ENCODE assay signal across 19 cellular contexts in genomic region chr1:108824051-108824450, GRCh38. TPM values are rescaled to one million over a fixed set of nuclear protein-coding genes. Genes with fewer than 3 reads are reported as not detected.
DNase-seq lines count a peak whose midpoint lies in the region; ATAC-seq, FAIRE-seq and TF ChIP-seq lines count a peak whose summit lies in the region.
"Had no signal": no experiment of that assay in that cellular context is flagged by ENCODE, and none has a peak within 500 bp of the region (broad histone marks: within the 10 kb centered on the region; RNA-seq: fewer than 3 reads in every experiment).

No MANE protein-coding gene starts in this region.

- peak; percentile 37 for FAIRE-seq in K562 (lab: Jason Lieb, UNC)
- FAIRE-seq: A549, GM12878, GM19239, H1 had no signal

- POLR2A ChIA-PET in K562 (lab: Yijun Ruan, JAX) = interaction anchor here (0.8 to 1.4 kb wide), 4 partner anchors 23 to 322 kb away, joined by 3 to 6 read pairs (median 3); partner anchors contain the start of gene PRPF38B

- H3K27ac ChIP-seq in K562 (ENCODE audit: extremely low read depth, low read depth, low read length) (no peak overlapping the region), mesenchymal stem cell (ENCODE audit: low read length, poor library complexity, severe bottlenecking) (no peak overlapping the region)
- H3K27ac ChIP-seq: A549, BLaER1, HL-60 had no signal

- TF ChIP-seq CTCF in K562 (IDR thresholded peaks at IDR 0.05 in 2 of 3, conservative IDR thresholded peaks at IDR 0.05 in 1 of 3; ENCODE audit: insufficient read depth in 2 of 3, low read depth in 1 of 3, low read length in 3 of 3) (no peak), epithelial cell of esophagus (IDR thresholded peaks at IDR 0.05; ENCODE audit: insufficient read depth, low read depth, low read length, missing control alignments) (no peak), type B pancreatic cell (conservative IDR thresholded peaks at IDR 0.05) (no peak)

- H3K36me3 Mint-ChIP-seq in type B pancreatic cell = no peaks in the 10 kb centered on the region
- H3K36me3 Mint-ChIP-seq: CD14-positive monocyte; CD4-positive, alpha-beta memory T cell had no signal

- no peaks in the 10 kb centered on the region for H3K9me1 ChIP-seq in K562 (ENCODE audit: control insufficient read depth, insufficient read depth, low read length)

- no peak overlapping the region for H2AK5ac ChIP-seq in mesenchymal stem cell (ENCODE audit: low read length, severe bottlenecking)

- no peak overlapping the region for H3K23ac ChIP-seq in mesenchymal stem cell (ENCODE audit: low read length in 2 of 2)

- no peak for TF ChIP-seq EP300 in K562 (IDR thresholded peaks at IDR 0.05; ENCODE audit: low read length)

- H3K36me3 ChIP-seq in K562 (ENCODE audit: control insufficient read depth, insufficient read depth, low read length) (no peaks in the 10 kb centered on the region), mesenchymal stem cell (ENCODE audit: control insufficient read depth in 1 of 2, insufficient read depth in 2 of 2, low read depth in 1 of 2, low read length in 2 of 2) (no peaks in the 10 kb centered on the region)
- H3K36me3 ChIP-seq: BLaER1, HAP-1 had no signal

- H3K9ac ChIP-seq in K562 (ENCODE audit: insufficient read depth in 1 of 2, low read depth in 2 of 2, low read length in 2 of 2) = no peak overlapping the region
- H3K9ac ChIP-seq in mesenchymal stem cell (ENCODE audit: low read length) = no peak overlapping the region
- H3K9ac ChIP-seq: BLaER1 had no signal

- H3K18ac ChIP-seq in mesenchymal stem cell (ENCODE audit: low read depth in 1 of 2, low read length in 2 of 2) = no peak overlapping the region

- H3K27me3 ChIP-seq in K562 (ENCODE audit: control insufficient read depth in 2 of 2, insufficient read depth in 2 of 2, low read length in 2 of 2) (no peaks in the 10 kb centered on the region), mesenchymal stem cell (ENCODE audit: control insufficient read depth in 1 of 2, insufficient read depth in 1 of 2, low read length in 2 of 2) (no peaks in the 10 kb centered on the region)
- H3K27me3 ChIP-seq: BLaER1 had no signal

- H3K4me1 Mint-ChIP-seq in type B pancreatic cell (ENCODE audit: unreplicated experiment) = peaks cover 15% of the 10 kb centered on the region

- TF ChIP-seq RAD21 in K562 (CRISPR knock-in tag; conservative IDR thresholded peaks at IDR 0.05 in 1 of 2, IDR thresholded peaks at IDR 0.05 in 1 of 2) = no peak

- DNase-seq in K562 (ENCODE audit: extremely low read depth in 1 of 4, low spot score in 3 of 4) (no peak), epithelial cell of esophagus (ENCODE audit: low read depth) (peak; percentile 45), mesenchymal stem cell (no peak), type B pancreatic cell (ENCODE audit: extremely low spot score, unreplicated experiment) (no peak), COR-L47 (lab: John Stamatoyannopoulos, UW) (no peak), H4 (ENCODE audit: low spot score) (no peak), 8988T (no peak)
- DNase-seq: Calu3; CD4-positive, alpha-beta memory T cell; DMS79 treated with DMSO at 0.1 percent for 48 hours had no signal

- no peaks in the 10 kb centered on the region for H3K79me1 ChIP-seq in mesenchymal stem cell (replicated peaks; ENCODE audit: low read length, poor library complexity, severe bottlenecking)

- CTCF ChIA-PET in K562 (lab: Yijun Ruan, JAX; ENCODE audit: low intra/inter-chr PET ratio) = interaction anchor here (1.1 kb wide), 1 partner anchor 289 kb away, joined by 3 read pairs; a partner anchor contains a TSS

- H3K27ac Mint-ChIP-seq in type B pancreatic cell = peak overlapping the region; percentile 46
- H3K27ac Mint-ChIP-seq: CD14-positive monocyte; CD4-positive, alpha-beta memory T cell had no signal

- no peak overlapping the region for H2BK12ac ChIP-seq in mesenchymal stem cell (ENCODE audit: low read length in 2 of 2)

- in situ Hi-C loops in K562 (cut with MboI) = no loop called here

- H4K91ac ChIP-seq in mesenchymal stem cell (ENCODE audit: low read length) = peak overlapping the region; percentile 45

- H3K9me3 ChIP-seq in K562 (replicated peaks; ENCODE audit: control insufficient read depth, insufficient read depth, low read depth, low read length) (no peaks in the 10 kb centered on the region), mesenchymal stem cell (ENCODE audit: control insufficient read depth, low read length) (peaks cover 3% of the 10 kb centered on the region)
- H3K9me3 ChIP-seq: A549, BLaER1, HAP-1 had no signal

- intact Hi-C loops in K562 (cut with micrococcal nuclease) = no loop called here

- H3K14ac ChIP-seq in mesenchymal stem cell (ENCODE audit: low read length in 2 of 2) = no peak overlapping the region

- peak overlapping the region in 1 of 2 experiments; percentile 59 for H3K4ac ChIP-seq in mesenchymal stem cell (ENCODE audit: low read depth in 1 of 2, low read length in 2 of 2)

- 21% methylated on average over 3 of the region's 3 CpGs for WGBS in K562 (ENCODE audit: insufficient coverage, low coverage, missing lambda C conversion rate)
- WGBS in mesenchymal stem cell = 93% methylated on average over 3 of the region's 3 CpGs

- H3K9me3 Mint-ChIP-seq in type B pancreatic cell = no peaks in the 10 kb centered on the region
- H3K9me3 Mint-ChIP-seq: CD4-positive, alpha-beta memory T cell had no signal

- H3K4me1 ChIP-seq in K562 (replicated peaks in 1 of 2; ENCODE audit: control insufficient read depth in 2 of 2, insufficient read depth in 2 of 2, low read length in 2 of 2) (no peaks in the 10 kb centered on the region; a peak in 2 of 5 replicates), mesenchymal stem cell (ENCODE audit: control insufficient read depth, insufficient read depth, low read depth, low read length) (peaks cover 2% of the 10 kb centered on the region)
- H3K4me1 ChIP-seq: BLaER1 had no signal

- H4K20me1 ChIP-seq in K562 (replicated peaks; ENCODE audit: control insufficient read depth, insufficient read depth, low read length) = no peaks in the 10 kb centered on the region
- H4K20me1 ChIP-seq: BLaER1 had no signal

- no peaks in the 10 kb centered on the region for H3K27me3 Mint-ChIP-seq in type B pancreatic cell

- H4K8ac ChIP-seq in mesenchymal stem cell (ENCODE audit: low read length) = no peak overlapping the region

- no peak for TF ChIP-seq POLR2A in K562 (conservative IDR thresholded peaks at IDR 0.05)

- ATAC-seq in K562 = no peak
- ATAC-seq: A549, GM12878 had no signal

- no peaks in the 10 kb centered on the region for H3K79me2 ChIP-seq in K562 (ENCODE audit: control insufficient read depth, insufficient read depth, low read length)

- H2AFZ ChIP-seq in K562 (ENCODE audit: low read depth, low read length) (no peak overlapping the region), mesenchymal stem cell (ENCODE audit: low read depth, low read length) (no peak overlapping the region)

- H2BK5ac ChIP-seq in mesenchymal stem cell (ENCODE audit: low read depth, low read length, poor library complexity, severe bottlenecking) = no peak overlapping the region

- H3K4me3 Mint-ChIP-seq in type B pancreatic cell = no peak overlapping the region
- H3K4me3 Mint-ChIP-seq: CD14-positive monocyte; CD4-positive, alpha-beta memory T cell had no signal

- H2BK15ac ChIP-seq in mesenchymal stem cell (ENCODE audit: low read depth, poor library complexity, severe bottlenecking) = no peak overlapping the region

- H3K4me2 ChIP-seq in K562 (ENCODE audit: insufficient read depth, low read length) (no peak overlapping the region), mesenchymal stem cell (ENCODE audit: low read length, poor library complexity, severe bottlenecking) (no peak overlapping the region)
- H3K4me2 ChIP-seq: A549, BLaER1 had no signal

- no peak overlapping the region for H2BK120ac ChIP-seq in mesenchymal stem cell (ENCODE audit: low read depth, low read length)

- BruUV-seq in K562 (replicated peaks; lab: Mats Ljungman, UMichigan) = no TSS peak

- H3K4me3 ChIP-seq in K562 (no peak overlapping the region), epithelial cell of esophagus (ENCODE audit: low read length) (no peak overlapping the region), mesenchymal stem cell (ENCODE audit: insufficient read depth in 1 of 2, low read depth in 1 of 2, low read length in 2 of 2) (no peak overlapping the region)
- H3K4me3 ChIP-seq: A549, BLaER1, GM12878, HAP-1 had no signal

RNA-seq across cellular contexts. Expression of gene AKNAD1, which starts 32.8 kb away (rescaled TPM):
- not detected in 2 replicates for total RNA-seq in K562 (2011; cell fraction: chromatin; rRNA removed; ENCODE audit: low replicate concordance)
- not detected in 2 replicates for total RNA-seq in K562 (2011; cell fraction: nucleolus; rRNA removed)
- not detected in 2 replicates for total RNA-seq in K562 (2011; cell fraction: nucleoplasm; rRNA removed)
- total RNA-seq in K562 (2014; rRNA removed) (not detected in 2 replicates), K562 (2014; rRNA removed; fragmentation: Illumina TruSeq; extraction: Trizol) (not detected in 2 replicates), K562 (2015; rRNA removed; fragmentation: Illumina TruSeq; extraction: Trizol) (not detected in 2 replicates), K562 (2021) (not detected in 2 replicates), type B pancreatic cell (ENCODE audit: low replicate concordance) (0.92 TPM in 1 of 2 replicates, not detected in the other)
- polyA plus RNA-seq in K562 (2011; rRNA removed) (not detected in 2 replicates), K562 (2014; fragmentation: Illumina TruSeq; extraction: Trizol) (0.30 TPM in 1 of 2 replicates, not detected in the other), K562 (2014; fragmentation: Nextera tagmentation; extraction: Ambion mirVana) (under 1 TPM in 1 of 2 experiments, not detected in 1; 0.13 TPM), K562 (2014; rRNA removed) (not detected in 2 replicates)
- not detected in 2 replicates for polyA plus RNA-seq in K562 (2011; cell fraction: cytosol; rRNA removed)
- not detected in 2 replicates for polyA plus RNA-seq in K562 (2011; cell fraction: nucleus; rRNA removed)
- not detected in 2 replicates for polyA plus RNA-seq in K562 (2012)
- polyA minus RNA-seq in K562 (2011; rRNA and poly(A)+ RNA removed) = not detected in 2 replicates
- not detected in 2 replicates for polyA minus RNA-seq in K562 (2011; cell fraction: cytosol; rRNA and poly(A)+ RNA removed)
- not detected in 2 replicates for polyA minus RNA-seq in K562 (2011; cell fraction: nucleus; rRNA and poly(A)+ RNA removed)
- polyA plus RNA-seq in mesenchymal stem cell (2013, experiment 1 of 2) = 0.86 TPM
- polyA plus RNA-seq in mesenchymal stem cell (2013, experiment 2 of 2) = 0.81 TPM
- 0.95 TPM in 1 of 2 replicates, not detected in the other for total RNA-seq in H4 (2014; rRNA removed; shearing (Covaris generic))
- total RNA-seq: Calu3; CD4-positive, alpha-beta memory T cell; G401; GM12878; H1 had no signal
- polyA plus RNA-seq: CD14-positive monocyte; CD4-positive, alpha-beta memory T cell; H1 had no signal

RNA-seq across cellular contexts. Expression of gene GPSM2, which starts 52.7 kb away (rescaled TPM):
- 18.4 and 43.2 TPM in 2 replicates for total RNA-seq in K562 (2011; cell fraction: chromatin; rRNA removed; ENCODE audit: low replicate concordance)
- 7.0 and 7.4 TPM in 2 replicates for total RNA-seq in K562 (2011; cell fraction: nucleolus; rRNA removed)
- total RNA-seq in K562 (2011; cell fraction: nucleoplasm; rRNA removed) = 17.6 and 19.1 TPM in 2 replicates
- total RNA-seq in K562 (2014; rRNA removed) = 27.0 and 29.2 TPM in 2 replicates
- 39.1 and 41.5 TPM in 2 replicates for total RNA-seq in K562 (2014; rRNA removed; fragmentation: Illumina TruSeq; extraction: Trizol)
- 40.9 and 50.8 TPM in 2 replicates for total RNA-seq in K562 (2015; rRNA removed; fragmentation: Illumina TruSeq; extraction: Trizol)
- total RNA-seq in K562 (2021) = 28.9 and 32.1 TPM in 2 replicates
- polyA plus RNA-seq in K562 (2011; rRNA removed) = 28.1 and 37.8 TPM in 2 replicates
- polyA plus RNA-seq in K562 (2011; cell fraction: cytosol; rRNA removed) = 10.8 and 18.3 TPM in 2 replicates
- 9.1 and 14.4 TPM in 2 replicates for polyA plus RNA-seq in K562 (2011; cell fraction: nucleus; rRNA removed)
- polyA plus RNA-seq in K562 (2012) = 21.8 and 25.7 TPM in 2 replicates
- 25.2 and 34.4 TPM in 2 replicates for polyA plus RNA-seq in K562 (2014; fragmentation: Illumina TruSeq; extraction: Trizol)
- 1 to 10 TPM; 7.8 to 8.4 TPM for polyA plus RNA-seq in K562 (2014; fragmentation: Nextera tagmentation; extraction: Ambion mirVana)
- 26.5 and 28.5 TPM in 2 replicates for polyA plus RNA-seq in K562 (2014; rRNA removed)
- 45.9 and 46.7 TPM in 2 replicates for polyA minus RNA-seq in K562 (2011; rRNA and poly(A)+ RNA removed)
- polyA minus RNA-seq in K562 (2011; cell fraction: cytosol; rRNA and poly(A)+ RNA removed) = 19.4 and 22.1 TPM in 2 replicates
- 7.5 and 17.2 TPM in 2 replicates for polyA minus RNA-seq in K562 (2011; cell fraction: nucleus; rRNA and poly(A)+ RNA removed)
- 10.5 TPM for polyA plus RNA-seq in mesenchymal stem cell (2013, experiment 1 of 2)
- 10.6 TPM for polyA plus RNA-seq in mesenchymal stem cell (2013, experiment 2 of 2)
- 21.8 and 27.9 TPM in 2 replicates for total RNA-seq in type B pancreatic cell (ENCODE audit: low replicate concordance)
- total RNA-seq in H4 (2014; rRNA removed; shearing (Covaris generic)) = 38.2 and 38.5 TPM in 2 replicates
